8 cellular contexts compared by ENCODE assay signal in genomic region chr22:35582861-35583670, GRCh38. TPM values are rescaled to one million over a fixed set of nuclear protein-coding genes. Genes with fewer than 3 reads are reported as not detected.
DNase-seq lines count a peak whose midpoint lies in the region; ATAC-seq and TF ChIP-seq lines count a peak whose summit lies in the region.

No MANE protein-coding gene starts in this region.

- POLR2A ChIA-PET in activated CD4-positive, alpha-beta memory T cell treated with anti-CD3 and anti-CD28 coated beads for 36 hours (lab: Charles Lee), result no interaction called here

- H3K36me3 ChIP-seq in GM23338 (ENCODE audit: insufficient read depth), result no peaks in the 10 kb centered on the region

- H3K4me3 Mint-ChIP-seq in GM23338 (no peak overlapping the region), memory B cell (no peak overlapping the region)
- no peak overlapping the region for H3K4me3 Mint-ChIP-seq in activated CD4-positive, alpha-beta memory T cell treated with anti-CD3 and anti-CD28 coated beads for 36 hours
- H3K4me3 Mint-ChIP-seq in effector memory CD8-positive, alpha-beta T cell, result no peak overlapping the region

- no peak overlapping the region for H3K4me3 ChIP-seq in GM23338

- TF ChIP-seq CTCF in GM23338 (conservative IDR thresholded peaks at IDR 0.05; ENCODE audit: low read depth in 2 of 2), result peak; percentile 91 to 94

- ATAC-seq in GM23338 (peak; percentile 94), memory B cell (ENCODE audit: low read depth) (peak; percentile 76), GM21737 (IDR thresholded peaks at IDR 0.05; ENCODE audit: unreplicated experiment) (no peak)
- peak; percentile 63 for ATAC-seq in effector memory CD8-positive, alpha-beta T cell (replicated peaks)

- no peak overlapping the region for H3K27ac ChIP-seq in GM23338 (ENCODE audit: low read depth)

- H3K9me3 Mint-ChIP-seq in GM23338, result no peaks in the 10 kb centered on the region; the same call in 2 of the 3 replicates
- H3K9me3 Mint-ChIP-seq in activated CD4-positive, alpha-beta memory T cell treated with anti-CD3 and anti-CD28 coated beads for 36 hours, result no peaks in the 10 kb centered on the region
- H3K9me3 Mint-ChIP-seq in effector memory CD8-positive, alpha-beta T cell, result no peaks in the 10 kb centered on the region
- H3K9me3 Mint-ChIP-seq in memory B cell, result no peaks in the 10 kb centered on the region

- H3K4me1 Mint-ChIP-seq in GM23338 (no peaks in the 10 kb centered on the region), memory B cell (peaks cover 4% of the 10 kb centered on the region)
- no peaks in the 10 kb centered on the region for H3K4me1 Mint-ChIP-seq in activated CD4-positive, alpha-beta memory T cell treated with anti-CD3 and anti-CD28 coated beads for 36 hours (ENCODE audit: low read depth)
- H3K4me1 Mint-ChIP-seq in effector memory CD8-positive, alpha-beta T cell (ENCODE audit: low read depth in 2 of 2), result peaks cover 0 to 4% of the 10 kb centered on the region in 2 donors

- H3K79me2 ChIP-seq in GM23338 (replicated peaks; ENCODE audit: insufficient read depth), result no peaks in the 10 kb centered on the region

- intact Hi-C loops in activated CD4-positive, alpha-beta memory T cell treated with anti-CD3 and anti-CD28 coated beads for 36 hours (cut with micrococcal nuclease), result loop anchor here (1.0 to 10.0 kb wide), 3 partner anchors 48 to 233 kb away; no protein-coding TSS in a partner anchor

- CTCF ChIA-PET in activated CD4-positive, alpha-beta memory T cell treated with anti-CD3 and anti-CD28 coated beads for 36 hours (lab: Charles Lee), result interaction anchor here (0.6 to 3.5 kb wide), 22 partner anchors 8 to 272 kb away, joined by 3 to 41 read pairs (median 4); partner anchors contain the start of gene RASD2

- H3F3A ChIP-seq in GM23338 (replicated peaks; ENCODE audit: low read depth), result no peaks in the 10 kb centered on the region

- H3K27me3 Mint-ChIP-seq in GM23338 (ENCODE audit: insufficient read depth, low read depth, poor library complexity) (peaks cover 12% of the 10 kb centered on the region), memory B cell (peaks cover 2% of the 10 kb centered on the region)
- H3K27me3 Mint-ChIP-seq in activated CD4-positive, alpha-beta memory T cell treated with anti-CD3 and anti-CD28 coated beads for 36 hours, result no peaks in the 10 kb centered on the region
- H3K27me3 Mint-ChIP-seq in effector memory CD8-positive, alpha-beta T cell, result peaks cover 8 to 17% of the 10 kb centered on the region in 2 donors

- DNase-seq in AG08396 (ENCODE audit: low spot score), result peak; percentile 86
- DNase-seq in GM23338 (ENCODE audit: low spot score), result peak; percentile 78
- peak; percentile 84 for DNase-seq in NCI-H69 (lab: John Stamatoyannopoulos, UW)
- DNase-seq in activated CD4-positive, alpha-beta memory T cell treated with anti-CD3 and anti-CD28 coated beads for 36 hours, result peak; percentile 64
- DNase-seq in effector memory CD8-positive, alpha-beta T cell, result peak; percentile 43 to 53 (median 45)
- peak; percentile 56 to 65 for DNase-seq in memory B cell (ENCODE audit: low spot score in 2 of 2)
- peak; percentile 8 to 34 for DNase-seq in stimulated activated CD8-positive, alpha-beta memory T cell treated with anti-CD3 and anti-CD28 coated beads, Interleukin-15, amount 100 ng/mL, for 4 hours (ENCODE audit: low read depth in 2 of 2)

- H3K27ac Mint-ChIP-seq in GM23338, result no peak overlapping the region
- H3K27ac Mint-ChIP-seq in activated CD4-positive, alpha-beta memory T cell treated with anti-CD3 and anti-CD28 coated beads for 36 hours, result no peak overlapping the region
- H3K27ac Mint-ChIP-seq in effector memory CD8-positive, alpha-beta T cell, result peak overlapping the region in 1 of 2 donors; percentile 35
- no peak overlapping the region for H3K27ac Mint-ChIP-seq in memory B cell

- no peaks in the 10 kb centered on the region for H3K36me3 Mint-ChIP-seq in GM23338 (ENCODE audit: low read depth)
- no peaks in the 10 kb centered on the region for H3K36me3 Mint-ChIP-seq in activated CD4-positive, alpha-beta memory T cell treated with anti-CD3 and anti-CD28 coated beads for 36 hours
- no peaks in the 10 kb centered on the region for H3K36me3 Mint-ChIP-seq in effector memory CD8-positive, alpha-beta T cell (ENCODE audit: insufficient read depth)
- H3K36me3 Mint-ChIP-seq in memory B cell, result no peaks in the 10 kb centered on the region

- H2AFZ ChIP-seq in GM23338, result no peak overlapping the region

- no peaks in the 10 kb centered on the region for H4K20me1 ChIP-seq in GM23338 (replicated peaks; ENCODE audit: insufficient read depth)

- H3K27me3 ChIP-seq in GM23338 (ENCODE audit: insufficient read depth), result no peaks in the 10 kb centered on the region

- H3K4me2 ChIP-seq in GM23338, result no peak overlapping the region

- no peaks in the 10 kb centered on the region for H3K4me1 ChIP-seq in GM23338 (ENCODE audit: insufficient read depth)

- H3K9me2 ChIP-seq in GM23338 (ENCODE audit: insufficient read depth), result no peaks in the 10 kb centered on the region

TF ChIP-seq in GM23338, 12 proteins besides CTCF, POLR2A, EP300 and RAD21 (continues in another document):
- TF ChIP-seq STAT1 (IDR thresholded peaks at IDR 0.05; ENCODE audit: unreplicated experiment), result no peak
- TF ChIP-seq ZNF114 (CRISPR knock-in tag; IDR thresholded peaks at IDR 0.05), result no peak
- no peak for TF ChIP-seq CREB1 (CRISPR knock-in tag; IDR thresholded peaks at IDR 0.05; ENCODE audit: low read depth)
- no peak for TF ChIP-seq EZH2phosphoT487 (IDR thresholded peaks at IDR 0.05; ENCODE audit: unreplicated experiment)
- no peak for TF ChIP-seq JUNB (IDR thresholded peaks at IDR 0.05; ENCODE audit: unreplicated experiment)
- TF ChIP-seq EZH2 (IDR thresholded peaks at IDR 0.05; ENCODE audit: low read depth, unreplicated experiment), result no peak
- no peak for TF ChIP-seq REST (IDR thresholded peaks at IDR 0.05; ENCODE audit: unreplicated experiment)
- TF ChIP-seq, protein P1, sequence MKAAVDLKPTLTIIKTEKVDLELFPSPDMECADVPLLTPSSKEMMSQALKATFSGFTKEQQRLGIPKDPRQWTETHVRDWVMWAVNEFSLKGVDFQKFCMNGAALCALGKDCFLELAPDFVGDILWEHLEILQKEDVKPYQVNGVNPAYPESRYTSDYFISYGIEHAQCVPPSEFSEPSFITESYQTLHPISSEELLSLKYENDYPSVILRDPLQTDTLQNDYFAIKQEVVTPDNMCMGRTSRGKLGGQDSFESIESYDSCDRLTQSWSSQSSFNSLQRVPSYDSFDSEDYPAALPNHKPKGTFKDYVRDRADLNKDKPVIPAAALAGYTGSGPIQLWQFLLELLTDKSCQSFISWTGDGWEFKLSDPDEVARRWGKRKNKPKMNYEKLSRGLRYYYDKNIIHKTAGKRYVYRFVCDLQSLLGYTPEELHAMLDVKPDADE (IDR thresholded peaks at IDR 0.05), result no peak

RNA-seq across cellular contexts. Expression of gene MB, which starts 34.1 kb away (rescaled TPM):
- not detected in 2 replicates for total RNA-seq in GM23338 (2014; rRNA removed; shearing (Covaris generic))
- polyA plus RNA-seq in GM23338 (2016; fragmentation: Nextera tagmentation; extraction: Ambion mirVana), result 0.64 TPM in 1 of 2 replicates, not detected in the other
- not detected for total RNA-seq in activated CD4-positive, alpha-beta memory T cell treated with anti-CD3 and anti-CD28 coated beads for 36 hours

RNA-seq across cellular contexts. Expression of gene RASD2, which starts 42.4 kb away (rescaled TPM):
- 3.2 and 3.6 TPM in 2 replicates for total RNA-seq in GM23338 (2014; rRNA removed; shearing (Covaris generic))
- 1.2 and 1.5 TPM in 2 replicates for polyA plus RNA-seq in GM23338 (2016; fragmentation: Nextera tagmentation; extraction: Ambion mirVana)
- total RNA-seq in activated CD4-positive, alpha-beta memory T cell treated with anti-CD3 and anti-CD28 coated beads for 36 hours, result under 1 TPM in 1 of 2 experiments, not detected in 1; 0.10 TPM

Comparison
In these comparisons a context has a peak if more than half of its experiments do, and no peak if none do; other contexts are left out.
1. DNase-seq: peak in every context shown above with its lines; median percentile 86 in AG08396; 84 in NCI-H69; 78 in GM23338; 64 in activated CD4-positive, alpha-beta memory T cell treated with anti-CD3 and anti-CD28 coated beads for 36 hours; 60 in memory B cell; 45 in effector memory CD8-positive, alpha-beta T cell; 21 in stimulated activated CD8-positive, alpha-beta memory T cell treated with anti-CD3 and anti-CD28 coated beads, Interleukin-15, amount 100 ng/mL, for 4 hours.